ENCODE assay signal across 8 cellular contexts in the genomic region with DNA sequence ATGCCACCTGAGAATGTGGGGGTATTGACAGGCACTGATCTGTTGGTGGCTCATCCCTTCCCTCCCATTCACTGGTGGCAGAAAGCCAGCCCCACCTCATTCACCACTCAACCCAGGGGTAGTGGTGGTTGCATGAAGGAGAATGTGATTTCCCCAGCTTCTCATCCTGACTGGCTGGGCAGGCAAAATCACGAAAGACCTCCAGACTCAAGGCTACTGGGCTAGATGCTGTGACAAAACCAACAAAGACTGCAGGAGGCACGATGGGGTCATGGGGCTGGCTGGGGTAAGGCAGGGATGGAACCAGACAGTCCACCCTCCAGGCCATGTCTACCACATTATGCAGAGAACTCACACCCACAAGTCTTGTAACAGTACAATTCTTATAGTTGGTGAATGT. TPM values are rescaled to one million over a fixed set of nuclear protein-coding genes. Genes with fewer than 3 reads are reported as not detected.
DNase-seq lines count a peak whose midpoint lies in the region; ATAC-seq lines count a peak whose summit lies in the region.

No MANE protein-coding gene starts in this region.

- H3K56ac ChIP-seq in mesendoderm (ENCODE audit: low read length), result peak overlapping the region; percentile 30

- no peak overlapping the region for H4K8ac ChIP-seq in mesendoderm (ENCODE audit: low read depth, low read length)

- no peak overlapping the region for H4K5ac ChIP-seq in mesendoderm (ENCODE audit: low read length)

- no peaks in the 10 kb centered on the region for H3K36me3 Mint-ChIP-seq in activated naive CD8-positive, alpha-beta T cell

- H3K4me1 ChIP-seq in mesendoderm (ENCODE audit: control insufficient read depth, low read depth, low read length), result peaks cover 4% of the 10 kb centered on the region

- H2BK5ac ChIP-seq in mesendoderm (ENCODE audit: low read length), result no peak overlapping the region

- H2BK120ac ChIP-seq in mesendoderm (ENCODE audit: low read depth, low read length), result no peak overlapping the region

- H3K27me3 ChIP-seq in mesendoderm (ENCODE audit: insufficient read depth, low read length, poor library complexity), result no peaks in the 10 kb centered on the region

- peaks cover 2% of the 10 kb centered on the region for H3K27me3 Mint-ChIP-seq in activated naive CD8-positive, alpha-beta T cell

- DNase-seq in NCI-H2227 (lab: John Stamatoyannopoulos, UW; ENCODE audit: unreplicated experiment) (peak; percentile 45), NCI-H2227 treated with DMSO at 0.1 percent for 48 hours (lab: John Stamatoyannopoulos, UW) (no peak), mesendoderm (no peak), NCI-H187 (lab: John Stamatoyannopoulos, UW) (no peak), SW 1271 (lab: John Stamatoyannopoulos, UW) (no peak)
- no peak for DNase-seq in stimulated activated CD4-positive, alpha-beta T cell treated with anti-CD3 and anti-CD28 coated beads, Interleukin-4, amount 100 ng/mL, for 1 hour

- peak overlapping the region; percentile 87 for H3K4me3 Mint-ChIP-seq in activated naive CD8-positive, alpha-beta T cell

- H3K9me3 Mint-ChIP-seq in activated naive CD8-positive, alpha-beta T cell (ENCODE audit: low read depth), result no peaks in the 10 kb centered on the region

- peaks cover 2% of the 10 kb centered on the region for H3K79me2 ChIP-seq in mesendoderm (ENCODE audit: control insufficient read depth, insufficient read depth, low read length)

- H3K18ac ChIP-seq in mesendoderm (ENCODE audit: low read length), result no peak overlapping the region

- no CpG with 5 or more reads among the region's 2 CpGs for WGBS in mesendoderm (ENCODE audit: extremely low coverage, insufficient coverage, low lambda C conversion rate)

- no peak overlapping the region for H2AK5ac ChIP-seq in mesendoderm (ENCODE audit: low read length)

- H3K4me2 ChIP-seq in mesendoderm (ENCODE audit: low read length), result no peak overlapping the region

- peaks cover 8% of the 10 kb centered on the region for H3K4me1 Mint-ChIP-seq in activated naive CD8-positive, alpha-beta T cell (ENCODE audit: low read depth)

- peaks cover 3% of the 10 kb centered on the region for H3K36me3 ChIP-seq in mesendoderm (ENCODE audit: control insufficient read depth, insufficient read depth, low read length)

- H3K27ac Mint-ChIP-seq in activated naive CD8-positive, alpha-beta T cell, result no peak overlapping the region

- H3K79me1 ChIP-seq in mesendoderm (ENCODE audit: low read length), result peaks cover 11% of the 10 kb centered on the region

- no peak overlapping the region for H3K9ac ChIP-seq in mesendoderm (ENCODE audit: low read length)

- H3K23ac ChIP-seq in mesendoderm (ENCODE audit: low read length), result no peak overlapping the region

- H3K4ac ChIP-seq in mesendoderm (ENCODE audit: low read depth, low read length), result no peak overlapping the region

- H2BK15ac ChIP-seq in mesendoderm (replicated peaks; ENCODE audit: low read depth), result no peak overlapping the region

- H3K27ac ChIP-seq in mesendoderm (ENCODE audit: low read depth, low read length), result no peak overlapping the region

- H3K4me3 ChIP-seq in mesendoderm (ENCODE audit: low read length), result no peak overlapping the region

- ATAC-seq in HG02981 (IDR thresholded peaks at IDR 0.05; ENCODE audit: unreplicated experiment), result peak; percentile 23

RNA-seq across cellular contexts. Expression of a gene that starts 33.9 kb away (rescaled TPM):
- polyA plus RNA-seq in mesendoderm (2013, experiment 1 of 2), result 170 TPM
- 174 TPM for polyA plus RNA-seq in mesendoderm (2013, experiment 2 of 2)
